Comparison of ENCODE assay signal across 24 cellular contexts in genomic region chr3:144011251-144011799, GRCh38.
"Had no signal": no experiment of that assay in that cellular context is flagged by ENCODE, and none has a peak within 500 bp of the region (broad histone marks: within the 10 kb centered on the region; RNA-seq: fewer than 3 reads in every experiment).

No MANE protein-coding gene starts in this region.

- H3K27me3 ChIP-seq: pancreas, right lobe of liver, upper lobe of left lung had no signal

- H3K36me3 ChIP-seq: lower lobe of right lung, pancreas, right lobe of liver, thoracic aorta, upper lobe of left lung had no signal

- H3K9me3 ChIP-seq: lower lobe of right lung, pancreas, right lobe of liver, thoracic aorta, upper lobe of left lung had no signal

- H3K4me1 ChIP-seq: lower lobe of right lung, pancreas, right lobe of liver, upper lobe of left lung had no signal

- H3K4me3 ChIP-seq: lower lobe of right lung, pancreas, right lobe of liver, thoracic aorta, upper lobe of left lung had no signal

- ATAC-seq: activated CD8-positive, alpha-beta memory T cell treated with anti-CD3 and anti-CD28 coated beads, Interleukin-2, amount 10 ng/mL, durations not matched to agents 7 days and 5 days; activated T-helper 17 cell treated with anti-CD3 and anti-CD28 coated beads, Interleukin-2, amount 50 U/mL, for 72 hours; esophagus mucosa; left colon; lower lobe of right lung; naive thymus-derived CD8-positive, alpha-beta T cell; pancreas; right lobe of liver; stimulated activated memory B cell treated with anti-CD40 and anti-IgM and Interleukin-4, amounts not matched to agents 10 μg/mL and 1 μg/mL and 100 μg/mL, for 72 hours had no signal

- DNase-seq: activated B cell treated with CpG ODN at 0.5 μM for 24 hours; activated CD4-positive, alpha-beta memory T cell treated with anti-CD3 and anti-CD28 coated beads for 36 hours; activated CD4-positive, alpha-beta T cell treated with anti-CD3 and anti-CD28 coated beads for 4 hours; activated CD8-positive, alpha-beta memory T cell treated with anti-CD3 and anti-CD28 coated beads, Interleukin-2, amount 10 ng/mL, durations not matched to agents 7 days and 5 days; activated naive CD4-positive, alpha-beta T cell; activated naive CD8-positive, alpha-beta T cell treated with anti-CD3 and anti-CD28 coated beads for 36 hours; effector CD4-positive, alpha-beta T cell; foreskin melanocyte; glutamatergic neuron; hippocampal formation; islet precursor cell; left colon; lower lobe of right lung; naive thymus-derived CD8-positive, alpha-beta T cell; pancreas; right lobe of liver; stimulated activated CD4-positive, alpha-beta T cell treated with anti-CD3 and anti-CD28 coated beads, Interleukin-4, amount 100 ng/mL, for 4 hours; T-helper 1 cell; T-helper 9 cell; upper lobe of left lung had no signal
